ENCODE assay signal across 3 cellular contexts in the genomic region with DNA sequence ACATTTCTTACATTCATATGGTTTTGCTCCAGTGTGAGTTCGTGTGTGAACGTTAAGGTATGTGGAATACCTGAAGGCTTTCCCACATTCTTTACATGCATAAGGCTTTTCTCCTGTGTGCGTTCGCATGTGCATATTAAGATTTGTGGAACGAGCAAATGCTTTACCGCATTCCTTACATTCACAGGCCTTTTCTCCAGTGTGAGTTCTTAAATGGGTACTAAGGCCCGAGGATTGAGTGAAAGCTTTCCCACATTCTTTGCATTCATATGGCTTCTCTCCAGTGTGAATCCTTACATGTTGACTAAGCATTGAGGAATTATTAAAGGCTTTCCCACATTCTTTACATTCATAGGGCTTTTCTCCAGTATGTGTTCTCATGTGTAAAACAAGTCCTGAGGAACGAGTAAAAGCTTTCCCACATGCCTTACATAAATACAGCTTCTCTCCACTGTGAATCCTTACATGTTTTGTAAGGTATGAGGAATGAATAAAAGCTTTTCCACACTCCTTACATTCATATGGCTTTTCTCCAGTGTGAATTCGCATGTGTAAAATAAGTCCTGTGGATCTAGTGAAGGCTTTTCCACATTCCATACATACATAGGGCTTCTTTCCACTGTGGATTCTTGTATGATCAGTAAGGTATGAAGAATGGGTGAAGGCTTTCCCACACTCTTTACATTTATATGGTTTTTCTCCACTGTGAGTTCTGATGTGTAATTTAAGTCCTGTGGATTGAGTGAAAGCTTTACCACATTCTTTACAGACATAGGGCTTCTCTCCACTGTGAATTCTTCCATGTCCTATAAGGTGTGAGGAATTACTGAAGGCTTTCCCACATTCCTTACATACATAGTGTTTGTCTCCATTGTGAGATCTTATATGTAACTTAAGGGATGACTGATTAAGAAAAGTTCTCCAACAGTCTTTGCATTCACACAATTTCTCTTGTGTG.
TF ChIP-seq lines count a peak whose summit lies in the region.

No MANE protein-coding gene starts in this region.

TF ChIP-seq in A549, 52 proteins besides CTCF, POLR2A, EP300 and RAD21 (continued from another document):
- TF ChIP-seq, protein P1, sequence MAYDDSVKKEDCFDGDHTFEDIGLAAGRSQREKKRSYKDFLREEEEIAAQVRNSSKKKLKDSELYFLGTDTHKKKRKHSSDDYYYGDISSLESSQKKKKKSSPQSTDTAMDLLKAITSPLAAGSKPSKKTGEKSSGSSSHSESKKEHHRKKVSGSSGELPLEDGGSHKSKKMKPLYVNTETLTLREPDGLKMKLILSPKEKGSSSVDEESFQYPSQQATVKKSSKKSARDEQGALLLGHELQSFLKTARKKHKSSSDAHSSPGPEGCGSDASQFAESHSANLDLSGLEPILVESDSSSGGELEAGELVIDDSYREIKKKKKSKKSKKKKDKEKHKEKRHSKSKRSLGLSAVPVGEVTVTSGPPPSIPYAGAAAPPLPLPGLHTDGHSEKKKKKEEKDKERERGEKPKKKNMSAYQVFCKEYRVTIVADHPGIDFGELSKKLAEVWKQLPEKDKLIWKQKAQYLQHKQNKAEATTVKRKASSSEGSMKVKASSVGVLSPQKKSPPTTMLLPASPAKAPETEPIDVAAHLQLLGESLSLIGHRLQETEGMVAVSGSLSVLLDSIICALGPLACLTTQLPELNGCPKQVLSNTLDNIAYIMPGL (CRISPR knock-in tag; IDR thresholded peaks at IDR 0.05; ENCODE audit: borderline replicate concordance) = no peak
- no peak for TF ChIP-seq FOSB (CRISPR knock-in tag; IDR thresholded peaks at IDR 0.05)

TF ChIP-seq in HEK293, 187 proteins besides CTCF, POLR2A, EP300 and RAD21 (continued from another document):
- no peak for TF ChIP-seq ZNF416 (tag by site-specific recombination; IDR thresholded peaks at IDR 0.05)
- peak; percentile 80; the same call in 1 of the 2 replicates for TF ChIP-seq TRIM28 (IDR thresholded peaks at IDR 0.05; ENCODE audit: borderline replicate concordance, low read length)
- no peak for TF ChIP-seq ZNF274 (IDR thresholded peaks at IDR 0.05; ENCODE audit: low read length)
- peak; percentile 78; the same call in 1 of the 2 replicates for TF ChIP-seq ZNF274 (tag by site-specific recombination; IDR thresholded peaks at IDR 0.05; ENCODE audit: borderline replicate concordance)

TF ChIP-seq in liver, 16 proteins besides CTCF, POLR2A, EP300 and RAD21 (continued from another document):
- TF ChIP-seq TAF1 (conservative IDR thresholded peaks at IDR 0.05) (no peak), FOXA1 (IDR thresholded peaks at IDR 0.05) (no peak), JUND (IDR thresholded peaks at IDR 0.05) (no peak), GABPA (IDR thresholded peaks at IDR 0.05 in 1 of 2, conservative IDR thresholded peaks at IDR 0.05 in 1 of 2) (no peak), EGR1 (IDR thresholded peaks at IDR 0.05; ENCODE audit: low read depth in 2 of 2) (no peak), RXRA (IDR thresholded peaks at IDR 0.05) (no peak), HNF4G (IDR thresholded peaks at IDR 0.05) (no peak), SP1 (IDR thresholded peaks at IDR 0.05) (no peak), HNF4A (conservative IDR thresholded peaks at IDR 0.05) (no peak)
- TF ChIP-seq, protein P2, sequence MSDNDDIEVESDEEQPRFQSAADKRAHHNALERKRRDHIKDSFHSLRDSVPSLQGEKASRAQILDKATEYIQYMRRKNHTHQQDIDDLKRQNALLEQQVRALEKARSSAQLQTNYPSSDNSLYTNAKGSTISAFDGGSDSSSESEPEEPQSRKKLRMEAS (IDR thresholded peaks at IDR 0.05) = no peak
- TF ChIP-seq, protein P3, sequence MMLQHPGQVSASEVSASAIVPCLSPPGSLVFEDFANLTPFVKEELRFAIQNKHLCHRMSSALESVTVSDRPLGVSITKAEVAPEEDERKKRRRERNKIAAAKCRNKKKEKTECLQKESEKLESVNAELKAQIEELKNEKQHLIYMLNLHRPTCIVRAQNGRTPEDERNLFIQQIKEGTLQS (IDR thresholded peaks at IDR 0.05) = no peak
TF ChIP-seq in liver: peak in this region for 0.
